Comparison of ENCODE assay signal across 1 cellular context in genomic region chr21:46115441-46116188, GRCh38.
TF ChIP-seq lines count a peak whose summit lies in the region.

No MANE protein-coding gene starts in this region.

TF ChIP-seq in HepG2, 621 proteins besides CTCF, POLR2A, EP300 and RAD21:
- TF ChIP-seq ZNF749 (CRISPR knock-in tag; IDR thresholded peaks at IDR 0.05; ENCODE audit: borderline replicate concordance) (no peak), CCDC6 (CRISPR knock-in tag; IDR thresholded peaks at IDR 0.05) (no peak), KDM6A (CRISPR knock-in tag; IDR thresholded peaks at IDR 0.05; ENCODE audit: low read depth) (no peak), KMT2B (CRISPR knock-in tag; IDR thresholded peaks at IDR 0.05) (no peak), ZNF556 (CRISPR knock-in tag; IDR thresholded peaks at IDR 0.05; ENCODE audit: borderline replicate concordance) (no peak), NR2F2 (IDR thresholded peaks at IDR 0.05; ENCODE audit: borderline replicate concordance, low read depth) (no peak), ZSCAN29 (CRISPR knock-in tag; conservative IDR thresholded peaks at IDR 0.05) (no peak), FOXP1 (IDR thresholded peaks at IDR 0.05) (no peak), FOXP1 (CRISPR knock-in tag; IDR thresholded peaks at IDR 0.05) (no peak), RXRB (CRISPR knock-in tag; IDR thresholded peaks at IDR 0.05; ENCODE audit: borderline replicate concordance) (no peak), RBAK (CRISPR knock-in tag; IDR thresholded peaks at IDR 0.05) (no peak), ZNF644 (CRISPR knock-in tag; IDR thresholded peaks at IDR 0.05; ENCODE audit: low read depth) (no peak), ZBTB40 (IDR thresholded peaks at IDR 0.05) (no peak), ZBTB40 (CRISPR knock-in tag; IDR thresholded peaks at IDR 0.05) (no peak), ARID5B (CRISPR knock-in tag; IDR thresholded peaks at IDR 0.05) (no peak)
